ENCODE assay signal across 29 cellular contexts in the genomic region with DNA sequence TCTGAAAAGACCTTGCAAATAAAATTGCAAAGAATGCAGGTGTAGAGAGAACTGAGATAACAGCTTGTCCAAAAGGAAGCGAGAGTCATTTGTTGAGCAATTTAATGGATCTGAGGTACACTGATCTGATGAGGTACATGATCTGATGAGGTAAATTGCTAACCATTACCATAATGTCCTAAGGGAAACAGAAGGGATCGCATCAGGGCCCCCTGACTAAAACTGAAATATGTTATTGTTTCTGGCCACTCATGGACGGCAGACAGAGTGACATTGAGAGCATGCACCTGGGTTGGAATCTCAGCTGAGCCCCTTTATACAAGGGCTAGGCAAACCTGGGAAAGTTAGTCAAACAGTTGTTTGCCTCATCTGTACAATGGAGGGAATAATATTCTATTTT.
"Had no signal": no experiment of that assay in that cellular context is flagged by ENCODE, and none has a peak within 500 bp of the region (broad histone marks: within the 10 kb centered on the region; RNA-seq: fewer than 3 reads in every experiment).

No MANE protein-coding gene starts in this region.

- DNase-seq: dermis blood vessel endothelial cell; dorsolateral prefrontal cortex; effector CD8-positive, alpha-beta T cell; effector memory CD8-positive, alpha-beta T cell; endodermal cell; erythroblast; esophagus squamous epithelium; foreskin fibroblast; foreskin melanocyte; gastrocnemius medialis; glutamatergic neuron; head of caudate nucleus; heart right ventricle; hippocampal formation; left cardiac atrium; left lung; left ventricle myocardium superior; lower lobe of right lung; mesenchymal stem cell; mucosa of descending colon; naive B cell had no signal

- H3K9me3 Mint-ChIP-seq: effector memory CD8-positive, alpha-beta T cell; endodermal cell had no signal

- ATAC-seq: effector memory CD8-positive, alpha-beta T cell; esophagus mucosa; gastrocnemius medialis; heart right ventricle; left cardiac atrium; left lung; left ventricle myocardium superior; lower lobe of right lung; mucosa of descending colon had no signal

- H3K36me3 ChIP-seq: esophagus squamous epithelium, gastrocnemius medialis, heart right ventricle, left lung, lower lobe of right lung had no signal

- H3K4me3 Mint-ChIP-seq: effector memory CD8-positive, alpha-beta T cell; endodermal cell; mesothelial cell of epicardium; naive B cell had no signal

- H3K27me3 ChIP-seq: dorsolateral prefrontal cortex, esophagus squamous epithelium, gastrocnemius medialis, heart right ventricle, left lung had no signal

- FAIRE-seq: colon, endometrium, islet of Langerhans, keratinocyte had no signal

- H3K4me1 ChIP-seq: esophagus squamous epithelium, gastrocnemius medialis, heart right ventricle, left lung, lower lobe of right lung had no signal

- H3K4me1 Mint-ChIP-seq: naive B cell had no signal

- H3K36me3 Mint-ChIP-seq: mesothelial cell of epicardium, naive B cell had no signal

- H3K27ac ChIP-seq: coronary artery, dorsolateral prefrontal cortex, epithelial cell of prostate, esophagus squamous epithelium, gastrocnemius medialis, heart right ventricle, left lung, lower lobe of right lung had no signal

- H3K27ac Mint-ChIP-seq: effector memory CD8-positive, alpha-beta T cell; endodermal cell; mesothelial cell of epicardium; naive B cell had no signal

- H3K4me3 ChIP-seq: coronary artery, dorsolateral prefrontal cortex, esophagus squamous epithelium, gastrocnemius medialis, heart right ventricle, left lung, lower lobe of right lung, mucosa of descending colon had no signal

- H3K9me3 ChIP-seq: esophagus squamous epithelium, gastrocnemius medialis, left lung, lower lobe of right lung, mucosa of descending colon had no signal
